Comparison of ENCODE assay signal across 27 cellular contexts in genomic region chr19:41344162-41344561, GRCh38. TPM values are rescaled to one million over a fixed set of nuclear protein-coding genes. Genes with fewer than 3 reads are reported as not detected.
DNase-seq lines count a peak whose midpoint lies in the region; ATAC-seq and TF ChIP-seq lines count a peak whose summit lies in the region.
"Had no signal": no experiment of that assay in that cellular context is flagged by ENCODE, and none has a peak within 500 bp of the region (broad histone marks: within the 10 kb centered on the region; RNA-seq: fewer than 3 reads in every experiment).

No MANE protein-coding gene starts in this region.

- 90 to 100% (median 98%) methylated on average over 2 of the region's 2 CpGs for WGBS in heart left ventricle, 4 donors

- H2AFZ ChIP-seq in osteoblast (ENCODE audit: low read length) (no peak overlapping the region), PC-9 (no peak overlapping the region)

- DNase-seq in activated CD4-positive, alpha-beta T cell treated with anti-CD3 and anti-CD28 coated beads, Interleukin-2, amount 10 ng/mL, durations not matched to agents 7 days and 5 days, result no peak
- DNase-seq in activated CD4-positive, alpha-beta T cell treated with anti-CD3 and anti-CD28 coated beads for 4 hours, result no peak
- no peak for DNase-seq in activated CD4-positive, alpha-beta memory T cell treated with anti-CD3 and anti-CD28 coated beads, Interleukin-2, amount 10 ng/mL, durations not matched to agents 7 days and 5 days
- DNase-seq in endothelial cell (ENCODE audit: low spot score) (no peak), osteoblast (ENCODE audit: insufficient read length, low spot score, missing footprints) (peak; percentile 14), heart left ventricle (no peak), PC-9 (no peak), GM03348 (ENCODE audit: low spot score) (no peak)
- DNase-seq: activated CD4-positive, alpha-beta T cell treated with anti-CD3 and anti-CD28 coated beads, Interleukin-2, amount 50 U/mL, for 48 hours; activated effector memory CD4-positive, alpha-beta T cell treated with anti-CD3 and anti-CD28 coated beads, Interleukin-2, amount 50 U/mL, for 16 hours; amniotic stem cell; DMS 273 treated with DMSO at 0.1 percent for 48 hours; dorsolateral prefrontal cortex; left colon; mammary epithelial cell; NCI-H1048; NCI-H1694; NCI-H446 treated with DMSO at 0.1 percent for 48 hours; NCI-H774; SIG-M5; SW 1271; testis had no signal

- H3K36me3 Mint-ChIP-seq in activated CD4-positive, alpha-beta T cell treated with anti-CD3 and anti-CD28 coated beads, Interleukin-2, amount 10 ng/mL, durations not matched to agents 7 days and 5 days (ENCODE audit: low read depth), result peaks cover 69% of the 10 kb centered on the region
- H3K36me3 Mint-ChIP-seq in activated CD4-positive, alpha-beta memory T cell treated with anti-CD3 and anti-CD28 coated beads, Interleukin-2, amount 10 ng/mL, durations not matched to agents 7 days and 5 days (ENCODE audit: low read depth), result peaks cover 81% of the 10 kb centered on the region
- H3K36me3 Mint-ChIP-seq in endothelial cell (ENCODE audit: low read depth, unreplicated experiment), result peaks cover 40% of the 10 kb centered on the region
- H3K36me3 Mint-ChIP-seq: WTC11 had no signal

- intact Hi-C loops in heart left ventricle (cut with DNase I) (no loop called here), PC-9 (cut with micrococcal nuclease; ENCODE audit: unreplicated experiment) (no loop called here)

- peaks cover 34% of the 10 kb centered on the region for H3K79me2 ChIP-seq in osteoblast (ENCODE audit: insufficient read depth, low read length)
- H3K79me2 ChIP-seq in PC-9 (ENCODE audit: low read depth), result no peaks in the 10 kb centered on the region

- H3K27ac Mint-ChIP-seq in activated CD4-positive, alpha-beta T cell treated with anti-CD3 and anti-CD28 coated beads, Interleukin-2, amount 10 ng/mL, durations not matched to agents 7 days and 5 days, result peak overlapping the region; percentile 10
- peak overlapping the region; percentile 23 for H3K27ac Mint-ChIP-seq in activated CD4-positive, alpha-beta memory T cell treated with anti-CD3 and anti-CD28 coated beads, Interleukin-2, amount 10 ng/mL, durations not matched to agents 7 days and 5 days
- H3K27ac Mint-ChIP-seq in endothelial cell (ENCODE audit: unreplicated experiment), result peak overlapping the region; percentile 48
- H3K27ac Mint-ChIP-seq: stimulated activated naive CD8-positive, alpha-beta T cell treated with anti-CD3 and anti-CD28 coated beads, Interleukin-15, Interleukin-2, amounts not matched to agents 100 ng/mL and 50 ng/mL, for 24 hours; WTC11 had no signal

- no peak for ATAC-seq in heart left ventricle
- ATAC-seq: left colon, right cardiac atrium, WTC11 had no signal

- H3K27me3 Mint-ChIP-seq in activated CD4-positive, alpha-beta T cell treated with anti-CD3 and anti-CD28 coated beads, Interleukin-2, amount 10 ng/mL, durations not matched to agents 7 days and 5 days, result no peaks in the 10 kb centered on the region
- H3K27me3 Mint-ChIP-seq in activated CD4-positive, alpha-beta memory T cell treated with anti-CD3 and anti-CD28 coated beads, Interleukin-2, amount 10 ng/mL, durations not matched to agents 7 days and 5 days, result no peaks in the 10 kb centered on the region
- H3K27me3 Mint-ChIP-seq in endothelial cell (ENCODE audit: unreplicated experiment), result peaks cover 8% of the 10 kb centered on the region
- H3K27me3 Mint-ChIP-seq: stimulated activated naive CD8-positive, alpha-beta T cell treated with anti-CD3 and anti-CD28 coated beads, Interleukin-15, Interleukin-2, amounts not matched to agents 100 ng/mL and 50 ng/mL, for 24 hours had no signal

- H3F3A ChIP-seq in PC-9 (ENCODE audit: insufficient read depth, low read depth), result no peaks in the 10 kb centered on the region

- H3K4me3 ChIP-seq in osteoblast (ENCODE audit: insufficient read depth, low read length) (no peak overlapping the region), heart left ventricle (no peak overlapping the region), PC-9 (no peak overlapping the region)
- H3K4me3 ChIP-seq: dorsolateral prefrontal cortex, smooth muscle cell, testis had no signal

- TF ChIP-seq CTCF in endothelial cell (IDR thresholded peaks at IDR 0.05; ENCODE audit: unreplicated experiment), result no peak
- no peak for TF ChIP-seq CTCF in osteoblast (IDR thresholded peaks at IDR 0.05; ENCODE audit: extremely low read depth, low read depth, low read length)
- no peak for TF ChIP-seq CTCF in heart left ventricle (IDR thresholded peaks at IDR 0.05)
- no peak for TF ChIP-seq CTCF in PC-9 (conservative IDR thresholded peaks at IDR 0.05)

- peaks cover 54% of the 10 kb centered on the region for H3K36me3 ChIP-seq in osteoblast (ENCODE audit: insufficient read depth, low read length)
- peaks cover 0 to 93% (median 61%) of the 10 kb centered on the region in 9 donors for H3K36me3 ChIP-seq in heart left ventricle
- no peaks in the 10 kb centered on the region for H3K36me3 ChIP-seq in PC-9 (ENCODE audit: low read depth)

- H3K9me3 ChIP-seq in osteoblast (ENCODE audit: low read depth, low read length), result no peaks in the 10 kb centered on the region
- no peaks in the 10 kb centered on the region for H3K9me3 ChIP-seq in heart left ventricle
- H3K9me3 ChIP-seq in PC-9 (ENCODE audit: insufficient read depth, low read depth), result no peaks in the 10 kb centered on the region
- H3K9me3 ChIP-seq: testis had no signal

- POLR2A ChIA-PET in activated CD4-positive, alpha-beta T cell treated with anti-CD3 and anti-CD28 coated beads, Interleukin-2, amount 10 ng/mL, durations not matched to agents 7 days and 5 days (lab: Charles Lee), result interaction anchor here (0.5 kb wide), 1 partner anchor 8 kb away, joined by 3 read pairs; no protein-coding TSS in a partner anchor
- POLR2A ChIA-PET in activated CD4-positive, alpha-beta memory T cell treated with anti-CD3 and anti-CD28 coated beads, Interleukin-2, amount 10 ng/mL, durations not matched to agents 7 days and 5 days (lab: Charles Lee), result interaction anchor here (1.1 kb wide), 1 partner anchor 9 kb away, joined by 5 read pairs; no protein-coding TSS in a partner anchor
- POLR2A ChIA-PET in PC-9 (lab: Charles Lee; ENCODE audit: unreplicated experiment), result no interaction called here

- CTCF ChIA-PET in activated CD4-positive, alpha-beta T cell treated with anti-CD3 and anti-CD28 coated beads, Interleukin-2, amount 10 ng/mL, durations not matched to agents 7 days and 5 days (lab: Charles Lee), result interaction anchor here (1.1 kb wide), 1 partner anchor 17 kb away, joined by 3 read pairs; no protein-coding TSS in a partner anchor
- CTCF ChIA-PET in activated CD4-positive, alpha-beta memory T cell treated with anti-CD3 and anti-CD28 coated beads, Interleukin-2, amount 10 ng/mL, durations not matched to agents 7 days and 5 days (lab: Charles Lee), result no interaction called here
- CTCF ChIA-PET in PC-9 (lab: Charles Lee), result no interaction called here

- no peaks in the 10 kb centered on the region for H3K27me3 ChIP-seq in osteoblast (ENCODE audit: insufficient read depth, low read length)
- no peaks in the 10 kb centered on the region for H3K27me3 ChIP-seq in heart left ventricle
- H3K27me3 ChIP-seq in PC-9 (ENCODE audit: insufficient read depth, low read depth), result no peaks in the 10 kb centered on the region
- H3K27me3 ChIP-seq: dorsolateral prefrontal cortex, testis had no signal

- H3K27ac ChIP-seq in osteoblast (ENCODE audit: low read depth, low read length) (no peak overlapping the region), heart left ventricle (no peak overlapping the region), PC-9 (no peak overlapping the region)
- H3K27ac ChIP-seq: dorsolateral prefrontal cortex, testis had no signal

- no TSS peak for BruUV-seq in PC-9 (replicated peaks; lab: Mats Ljungman, UMichigan)

- H3K4me3 Mint-ChIP-seq in activated CD4-positive, alpha-beta T cell treated with anti-CD3 and anti-CD28 coated beads, Interleukin-2, amount 10 ng/mL, durations not matched to agents 7 days and 5 days, result no peak overlapping the region
- no peak overlapping the region for H3K4me3 Mint-ChIP-seq in activated CD4-positive, alpha-beta memory T cell treated with anti-CD3 and anti-CD28 coated beads, Interleukin-2, amount 10 ng/mL, durations not matched to agents 7 days and 5 days
- H3K4me3 Mint-ChIP-seq in endothelial cell (ENCODE audit: unreplicated experiment), result peak overlapping the region; percentile 73
- H3K4me3 Mint-ChIP-seq: stimulated activated naive CD8-positive, alpha-beta T cell treated with anti-CD3 and anti-CD28 coated beads, Interleukin-15, Interleukin-2, amounts not matched to agents 100 ng/mL and 50 ng/mL, for 24 hours; WTC11 had no signal

- H3K4me2 ChIP-seq in osteoblast (ENCODE audit: insufficient read depth, low read length) (no peak overlapping the region), PC-9 (no peak overlapping the region)
- H3K4me2 ChIP-seq: smooth muscle cell had no signal

- no peak for TF ChIP-seq POLR2A in heart left ventricle (IDR thresholded peaks at IDR 0.05)

- H4K20me1 ChIP-seq in osteoblast (ENCODE audit: insufficient read depth, low read length) (peaks cover 27% of the 10 kb centered on the region), PC-9 (ENCODE audit: insufficient read depth) (no peaks in the 10 kb centered on the region)

- H3K9me3 Mint-ChIP-seq in activated CD4-positive, alpha-beta T cell treated with anti-CD3 and anti-CD28 coated beads, Interleukin-2, amount 10 ng/mL, durations not matched to agents 7 days and 5 days, result peaks cover 3% of the 10 kb centered on the region
- H3K9me3 Mint-ChIP-seq in activated CD4-positive, alpha-beta memory T cell treated with anti-CD3 and anti-CD28 coated beads, Interleukin-2, amount 10 ng/mL, durations not matched to agents 7 days and 5 days, result peaks cover 3% of the 10 kb centered on the region
- no peaks in the 10 kb centered on the region for H3K9me3 Mint-ChIP-seq in endothelial cell (ENCODE audit: unreplicated experiment)
- H3K9me3 Mint-ChIP-seq: IgD-negative memory B cell; stimulated activated naive CD8-positive, alpha-beta T cell treated with anti-CD3 and anti-CD28 coated beads, Interleukin-15, Interleukin-2, amounts not matched to agents 100 ng/mL and 50 ng/mL, for 24 hours; WTC11 had no signal

- peaks cover 60% of the 10 kb centered on the region for H3K4me1 Mint-ChIP-seq in activated CD4-positive, alpha-beta T cell treated with anti-CD3 and anti-CD28 coated beads, Interleukin-2, amount 10 ng/mL, durations not matched to agents 7 days and 5 days
- peaks cover 62% of the 10 kb centered on the region for H3K4me1 Mint-ChIP-seq in activated CD4-positive, alpha-beta memory T cell treated with anti-CD3 and anti-CD28 coated beads, Interleukin-2, amount 10 ng/mL, durations not matched to agents 7 days and 5 days
- H3K4me1 Mint-ChIP-seq in endothelial cell (ENCODE audit: unreplicated experiment), result peaks cover 4% of the 10 kb centered on the region
- H3K4me1 Mint-ChIP-seq: WTC11 had no signal

- no peaks in the 10 kb centered on the region for H3K9me2 ChIP-seq in PC-9 (ENCODE audit: insufficient read depth)

- H3K4me1 ChIP-seq in osteoblast (ENCODE audit: insufficient read depth, low read length) (no peaks in the 10 kb centered on the region), heart left ventricle (peaks cover 0 to 27% (median 3%) of the 10 kb centered on the region in 12 donors), PC-9 (replicated peaks; ENCODE audit: insufficient read depth) (no peaks in the 10 kb centered on the region)
- H3K4me1 ChIP-seq: testis had no signal

RNA-seq across cellular contexts. Expression of gene TGFB1, which starts 9.6 kb away (rescaled TPM):
- 100 to 1,000 TPM; 194 TPM for total RNA-seq in activated CD4-positive, alpha-beta T cell treated with anti-CD3 and anti-CD28 coated beads, Interleukin-2, amount 10 ng/mL, durations not matched to agents 7 days and 5 days
- 100 to 1,000 TPM; 236 to 247 TPM for total RNA-seq in activated CD4-positive, alpha-beta memory T cell treated with anti-CD3 and anti-CD28 coated beads, Interleukin-2, amount 10 ng/mL, durations not matched to agents 7 days and 5 days
- 193 TPM for total RNA-seq in endothelial cell (ENCODE audit: unreplicated experiment)
- 17.4 and 21.2 TPM in 2 replicates for total RNA-seq in osteoblast
- 10 to 100 TPM in 8 of 9 donors, 1 to 10 TPM in 1; 9.4 to 68.8 (median 13.9) TPM for total RNA-seq in heart left ventricle
- polyA plus RNA-seq in heart left ventricle, result 10 to 100 TPM; 13.4 to 24.0 TPM
- 67.9 and 74.9 TPM in 2 replicates for total RNA-seq in PC-9 (2021)

RNA-seq across cellular contexts. Expression of gene B9D2, which starts 19.8 kb away (rescaled TPM):
- total RNA-seq in activated CD4-positive, alpha-beta T cell treated with anti-CD3 and anti-CD28 coated beads, Interleukin-2, amount 10 ng/mL, durations not matched to agents 7 days and 5 days, result 10 to 100 TPM; 11.6 to 11.7 TPM
- 10 to 100 TPM; 10.8 to 11.2 TPM for total RNA-seq in activated CD4-positive, alpha-beta memory T cell treated with anti-CD3 and anti-CD28 coated beads, Interleukin-2, amount 10 ng/mL, durations not matched to agents 7 days and 5 days
- total RNA-seq in endothelial cell (ENCODE audit: unreplicated experiment), result 6.8 TPM
- 5.6 and 6.5 TPM in 2 replicates for total RNA-seq in osteoblast
- 1 to 10 TPM; 2.0 to 5.1 (median 3.3) TPM for total RNA-seq in heart left ventricle
- polyA plus RNA-seq in heart left ventricle, result 10 to 100 TPM in 1 of 2 donors, 1 to 10 TPM in 1; 1.9 to 14.6 TPM
- total RNA-seq in PC-9 (2021), result 8.0 and 10.8 TPM in 2 replicates

RNA-seq across cellular contexts. Expression of gene TMEM91, which starts 32.2 kb away (rescaled TPM):
- total RNA-seq in activated CD4-positive, alpha-beta T cell treated with anti-CD3 and anti-CD28 coated beads, Interleukin-2, amount 10 ng/mL, durations not matched to agents 7 days and 5 days, result 1 to 10 TPM; 5.4 to 5.6 TPM
- 1 to 10 TPM; 8.0 to 9.6 TPM for total RNA-seq in activated CD4-positive, alpha-beta memory T cell treated with anti-CD3 and anti-CD28 coated beads, Interleukin-2, amount 10 ng/mL, durations not matched to agents 7 days and 5 days
- total RNA-seq in endothelial cell (ENCODE audit: unreplicated experiment) (7.6 TPM), osteoblast (5.9 and 6.2 TPM in 2 replicates), heart left ventricle (1 to 10 TPM; 1.0 to 5.4 (median 2.5) TPM), PC-9 (2021) (21.9 and 31.0 TPM in 2 replicates)
- polyA plus RNA-seq in heart left ventricle, result 1 to 10 TPM; 2.5 to 6.7 TPM

RNA-seq across cellular contexts. Expression of gene CCDC97, which starts 34.2 kb away (rescaled TPM):
- 10 to 100 TPM; 50.4 to 51.7 TPM for total RNA-seq in activated CD4-positive, alpha-beta T cell treated with anti-CD3 and anti-CD28 coated beads, Interleukin-2, amount 10 ng/mL, durations not matched to agents 7 days and 5 days
- 10 to 100 TPM; 43.0 to 43.4 TPM for total RNA-seq in activated CD4-positive, alpha-beta memory T cell treated with anti-CD3 and anti-CD28 coated beads, Interleukin-2, amount 10 ng/mL, durations not matched to agents 7 days and 5 days
- total RNA-seq in endothelial cell (ENCODE audit: unreplicated experiment) (28.6 TPM), osteoblast (9.0 and 11.2 TPM in 2 replicates), heart left ventricle (10 to 100 TPM; 10.0 to 22.2 (median 14.2) TPM), PC-9 (2021) (24.1 and 26.4 TPM in 2 replicates)
- polyA plus RNA-seq in heart left ventricle, result 10 to 100 TPM; 12.8 to 16.0 TPM

RNA-seq across cellular contexts. Expression of gene EXOSC5, which starts 53.0 kb away (rescaled TPM):
- 10 to 100 TPM; 21.1 to 26.9 TPM for total RNA-seq in activated CD4-positive, alpha-beta T cell treated with anti-CD3 and anti-CD28 coated beads, Interleukin-2, amount 10 ng/mL, durations not matched to agents 7 days and 5 days
- 10 to 100 TPM; 18.8 to 25.2 TPM for total RNA-seq in activated CD4-positive, alpha-beta memory T cell treated with anti-CD3 and anti-CD28 coated beads, Interleukin-2, amount 10 ng/mL, durations not matched to agents 7 days and 5 days
- total RNA-seq in endothelial cell (ENCODE audit: unreplicated experiment) (15.2 TPM), osteoblast (13.3 and 14.5 TPM in 2 replicates), heart left ventricle (10 to 100 TPM in 8 of 9 donors, 1 to 10 TPM in 1; 9.6 to 18.6 (median 13.7) TPM), PC-9 (2021) (37.7 and 43.7 TPM in 2 replicates)
- 10 to 100 TPM; 21.2 to 40.4 TPM for polyA plus RNA-seq in heart left ventricle
